Comparison of ENCODE assay signal across 30 cellular contexts in genomic region chr6:136335736-136336362, GRCh38. TPM values are rescaled to one million over a fixed set of nuclear protein-coding genes. Genes with fewer than 3 reads are reported as not detected.
DNase-seq lines count a peak whose midpoint lies in the region; ATAC-seq, FAIRE-seq and TF ChIP-seq lines count a peak whose summit lies in the region.
"Had no signal": no experiment of that assay in that cellular context is flagged by ENCODE, and none has a peak within 500 bp of the region (broad histone marks: within the 10 kb centered on the region; RNA-seq: fewer than 3 reads in every experiment).

No MANE protein-coding gene starts in this region.

- ATAC-seq in A549 (peak; percentile 33 to 36; a peak in 4 of 6 replicates), K562 (peak; percentile 58), heart right ventricle (peak in 5 of 8 donors; percentile 30 to 50 (median 42)), gastrocnemius medialis (no peak), HG03469 (IDR thresholded peaks at IDR 0.05; ENCODE audit: unreplicated experiment) (no peak)
- ATAC-seq: activated naive CD8-positive, alpha-beta T cell treated with anti-CD3 and anti-CD28 coated beads, Interleukin-2, amount 50 U/mL, for 24 hours; left lobe of liver; stimulated activated naive B cell treated with anti-CD40 and anti-IgM and Interleukin-4, amounts not matched to agents 10 μg/mL and 1 μg/mL and 100 μg/mL, for 72 hours had no signal

- H3K79me2 ChIP-seq in K562 (ENCODE audit: control insufficient read depth, insufficient read depth, low read length): no peaks in the 10 kb centered on the region

- H3K9me3 ChIP-seq in A549 (no peaks in the 10 kb centered on the region), K562 (replicated peaks; ENCODE audit: control insufficient read depth, insufficient read depth, low read depth, low read length) (no peaks in the 10 kb centered on the region), heart right ventricle (no peaks in the 10 kb centered on the region), gastrocnemius medialis (no peaks in the 10 kb centered on the region)
- H3K9me3 ChIP-seq: MG63, prostate gland, SK-N-SH, suprapubic skin had no signal

- peak overlapping the region; percentile 58 for H2AFZ ChIP-seq in K562 (ENCODE audit: low read depth, low read length)

- peaks cover 1% of the 10 kb centered on the region for H3K27me3 Mint-ChIP-seq in glutamatergic neuron (ENCODE audit: unreplicated experiment)
- H3K27me3 Mint-ChIP-seq: activated naive CD8-positive, alpha-beta T cell treated with anti-CD3 and anti-CD28 coated beads, Interleukin-2, amount 50 U/mL, for 24 hours; activated T-cell treated with anti-CD3 and anti-CD28 coated beads, Interleukin-2, amount 50 U/mL, for 24 hours; CD4-positive, alpha-beta T cell; stimulated activated naive B cell treated with anti-CD40 and anti-IgM and Interleukin-4, amounts not matched to agents 10 μg/mL and 1 μg/mL and 100 μg/mL, for 72 hours had no signal

- no peaks in the 10 kb centered on the region for H3K4me1 Mint-ChIP-seq in glutamatergic neuron (ENCODE audit: low read depth, unreplicated experiment)
- H3K4me1 Mint-ChIP-seq: activated naive CD8-positive, alpha-beta T cell treated with anti-CD3 and anti-CD28 coated beads, Interleukin-2, amount 50 U/mL, for 24 hours; stimulated activated naive B cell treated with anti-CD40 and anti-IgM and Interleukin-4, amounts not matched to agents 10 μg/mL and 1 μg/mL and 100 μg/mL, for 72 hours had no signal

- H3K4me1 ChIP-seq in A549 (no peaks in the 10 kb centered on the region), K562 (replicated peaks in 1 of 2; ENCODE audit: control insufficient read depth in 2 of 2, insufficient read depth in 2 of 2, low read length in 2 of 2) (peaks cover 11 to 21% of the 10 kb centered on the region in 2 experiments; a peak in 4 of 5 replicates), heart right ventricle (peaks cover 0 to 5% (median 0%) of the 10 kb centered on the region in 9 donors), gastrocnemius medialis (no peaks in the 10 kb centered on the region)
- H3K4me1 ChIP-seq: prostate gland, suprapubic skin had no signal

- no peak for TF ChIP-seq RAD21 in A549 (conservative IDR thresholded peaks at IDR 0.05 in 1 of 2, IDR thresholded peaks at IDR 0.05 in 1 of 2)
- TF ChIP-seq RAD21 in K562 (CRISPR knock-in tag; conservative IDR thresholded peaks at IDR 0.05 in 1 of 2, IDR thresholded peaks at IDR 0.05 in 1 of 2): no peak

- CTCF ChIA-PET in A549 (lab: Yijun Ruan, JAX) (interaction anchor here (1.2 to 2.3 kb wide), 3 partner anchors 12 to 214 kb away, joined by 3 to 7 read pairs (median 5); partner anchors contain the start of gene MAP7), K562 (lab: Yijun Ruan, JAX; ENCODE audit: low intra/inter-chr PET ratio) (no interaction called here)

- DNase-seq in A549 (ENCODE audit: low read depth in 1 of 2, low spot score in 1 of 2): no peak
- DNase-seq in K562 (ENCODE audit: extremely low read depth in 1 of 4, low spot score in 3 of 4): peak in 2 of 4 experiments; percentile 50 to 68
- DNase-seq in heart right ventricle: no peak
- DNase-seq in pons (ENCODE audit: low spot score): peak; percentile 43
- no peak for DNase-seq in activated naive CD4-positive, alpha-beta T cell (lab: John Stamatoyannopoulos, UW)
- no peak for DNase-seq in gastrocnemius medialis
- DNase-seq in glutamatergic neuron: no peak
- DNase-seq: activated CD4-positive, CD25-positive, alpha-beta regulatory T cell; activated effector memory CD4-positive, alpha-beta T cell treated with anti-CD3 and anti-CD28 coated beads, Interleukin-2, amount 50 U/mL, for 16 hours; activated naive CD8-positive, alpha-beta T cell treated with anti-CD3 and anti-CD28 coated beads, Interleukin-2, amount 50 U/mL, for 24 hours; activated T-cell treated with anti-CD3 and anti-CD28 coated beads, Interleukin-2, amount 50 U/mL, for 24 hours; AML-193; CD4-positive, alpha-beta T cell; DND-41; KG1; mesenchymal stem cell; MG63; NCI-H1105; NCI-H1930; NCI-H524; OCI-M1; SK-N-SH; stimulated activated CD4-positive, alpha-beta T cell treated with anti-CD3 and anti-CD28 coated beads, Interleukin-15, amount 100 ng/mL, for 24 hours; stimulated activated naive B cell treated with anti-CD40 and anti-IgM and Interleukin-4, amounts not matched to agents 10 μg/mL and 1 μg/mL and 100 μg/mL, for 72 hours had no signal

- FAIRE-seq in A549 (lab: Jason Lieb, UNC) (no peak), K562 (lab: Jason Lieb, UNC) (peak; percentile 54)
- FAIRE-seq: D721Med, endothelial cell of umbilical vein had no signal

- no peak overlapping the region for H3K27ac Mint-ChIP-seq in glutamatergic neuron (ENCODE audit: unreplicated experiment)
- H3K27ac Mint-ChIP-seq: activated naive CD8-positive, alpha-beta T cell treated with anti-CD3 and anti-CD28 coated beads, Interleukin-2, amount 50 U/mL, for 24 hours; activated T-cell treated with anti-CD3 and anti-CD28 coated beads, Interleukin-2, amount 50 U/mL, for 24 hours; CD4-positive, alpha-beta T cell; stimulated activated naive B cell treated with anti-CD40 and anti-IgM and Interleukin-4, amounts not matched to agents 10 μg/mL and 1 μg/mL and 100 μg/mL, for 72 hours had no signal

- H3K4me3 Mint-ChIP-seq in glutamatergic neuron (ENCODE audit: unreplicated experiment): no peak overlapping the region
- H3K4me3 Mint-ChIP-seq: activated naive CD8-positive, alpha-beta T cell treated with anti-CD3 and anti-CD28 coated beads, Interleukin-2, amount 50 U/mL, for 24 hours; activated T-cell treated with anti-CD3 and anti-CD28 coated beads, Interleukin-2, amount 50 U/mL, for 24 hours; CD4-positive, alpha-beta T cell; stimulated activated naive B cell treated with anti-CD40 and anti-IgM and Interleukin-4, amounts not matched to agents 10 μg/mL and 1 μg/mL and 100 μg/mL, for 72 hours had no signal

- no TSS peak for BruUV-seq in K562 (replicated peaks; lab: Mats Ljungman, UMichigan)

- H3K36me3 Mint-ChIP-seq in glutamatergic neuron (ENCODE audit: unreplicated experiment): no peaks in the 10 kb centered on the region
- H3K36me3 Mint-ChIP-seq: stimulated activated naive B cell treated with anti-CD40 and anti-IgM and Interleukin-4, amounts not matched to agents 10 μg/mL and 1 μg/mL and 100 μg/mL, for 72 hours had no signal

- TF ChIP-seq CTCF in A549 (IDR thresholded peaks at IDR 0.05): no peak
- TF ChIP-seq CTCF in K562 (IDR thresholded peaks at IDR 0.05 in 2 of 3, conservative IDR thresholded peaks at IDR 0.05 in 1 of 3; ENCODE audit: insufficient read depth in 2 of 3, low read depth in 1 of 3, low read length in 3 of 3): no peak
- TF ChIP-seq CTCF in heart right ventricle (IDR thresholded peaks at IDR 0.05): no peak
- TF ChIP-seq CTCF in gastrocnemius medialis (IDR thresholded peaks at IDR 0.05 in 4 of 5, conservative IDR thresholded peaks at IDR 0.05 in 1 of 5): no peak
- TF ChIP-seq CTCF in glutamatergic neuron (IDR thresholded peaks at IDR 0.05; ENCODE audit: partially characterized antibody, unreplicated experiment): no peak

- POLR2A ChIA-PET in A549 (lab: Yijun Ruan, JAX): no interaction called here
- POLR2A ChIA-PET in K562 (lab: Yijun Ruan, JAX): interaction anchor here (0.8 to 2.2 kb wide), 5 partner anchors 12 to 334 kb away, joined by 3 to 9 read pairs (median 5); partner anchors contain the start of gene BCLAF1

- no peak overlapping the region for H3K27ac ChIP-seq in A549
- no peak overlapping the region; the same call in 2 of the 3 replicates for H3K27ac ChIP-seq in K562 (ENCODE audit: extremely low read depth, low read depth, low read length)
- H3K27ac ChIP-seq in heart right ventricle: no peak overlapping the region
- no peak overlapping the region for H3K27ac ChIP-seq in gastrocnemius medialis
- H3K27ac ChIP-seq: prostate gland, suprapubic skin had no signal

- peaks cover 3 to 23% of the 10 kb centered on the region in 2 experiments for H3K27me3 ChIP-seq in K562 (ENCODE audit: control insufficient read depth in 2 of 2, insufficient read depth in 2 of 2, low read length in 2 of 2)
- peaks cover 0 to 6% (median 0%) of the 10 kb centered on the region in 7 donors for H3K27me3 ChIP-seq in heart right ventricle
- H3K27me3 ChIP-seq in gastrocnemius medialis: no peaks in the 10 kb centered on the region
- H3K27me3 ChIP-seq: MG63, suprapubic skin had no signal

- no peaks in the 10 kb centered on the region for H3K9me1 ChIP-seq in K562 (ENCODE audit: control insufficient read depth, insufficient read depth, low read length)

- no peaks in the 10 kb centered on the region for H4K20me1 ChIP-seq in K562 (replicated peaks; ENCODE audit: control insufficient read depth, insufficient read depth, low read length)

- TF ChIP-seq EP300 in A549 (IDR thresholded peaks at IDR 0.05) (no peak), K562 (IDR thresholded peaks at IDR 0.05; ENCODE audit: low read length) (no peak)

- WGBS in A549 (ENCODE audit: missing lambda C conversion rate): 95% methylated on average over 11 of the region's 12 CpGs
- WGBS in K562 (ENCODE audit: insufficient coverage, low coverage, missing lambda C conversion rate): 27% methylated on average over 12 of the region's 12 CpGs
- 74 to 79% methylated on average over 12 of the region's 12 CpGs for WGBS in heart right ventricle, 2 donors

- no peaks in the 10 kb centered on the region for H3K36me3 ChIP-seq in K562 (ENCODE audit: control insufficient read depth, insufficient read depth, low read length)
- H3K36me3 ChIP-seq in heart right ventricle: no peaks in the 10 kb centered on the region
- no peaks in the 10 kb centered on the region for H3K36me3 ChIP-seq in gastrocnemius medialis
- H3K36me3 ChIP-seq: MG63, prostate gland, suprapubic skin had no signal

- in situ Hi-C loops in K562 (cut with MboI): loop anchor here (25.0 kb wide), 1 partner anchor 201 kb away; no protein-coding TSS in a partner anchor
- in situ Hi-C loops in gastrocnemius medialis (cut with MboI; ENCODE audit: low sequenced_read_pairs in 4 of 4): no loop called here

- no peaks in the 10 kb centered on the region for H3K9me3 Mint-ChIP-seq in glutamatergic neuron (ENCODE audit: unreplicated experiment)
- H3K9me3 Mint-ChIP-seq: activated naive CD8-positive, alpha-beta T cell treated with anti-CD3 and anti-CD28 coated beads, Interleukin-2, amount 50 U/mL, for 24 hours; activated T-cell treated with anti-CD3 and anti-CD28 coated beads, Interleukin-2, amount 50 U/mL, for 24 hours; CD4-positive, alpha-beta T cell; stimulated activated naive B cell treated with anti-CD40 and anti-IgM and Interleukin-4, amounts not matched to agents 10 μg/mL and 1 μg/mL and 100 μg/mL, for 72 hours had no signal

- intact Hi-C loops in K562 (cut with micrococcal nuclease) (no loop called here), heart right ventricle (cut with DNase I) (no loop called here), gastrocnemius medialis (cut with DNase I; ENCODE audit: low total_unique reads) (no loop called here)

- peak overlapping the region in 1 of 2 experiments; percentile 3; a peak in 1 of 4 replicates for H3K9ac ChIP-seq in K562 (ENCODE audit: insufficient read depth in 1 of 2, low read depth in 2 of 2, low read length in 2 of 2)
- H3K9ac ChIP-seq: SK-N-SH had no signal

- TF ChIP-seq POLR2A in A549 (IDR thresholded peaks at IDR 0.05; ENCODE audit: low read length) (no peak), K562 (conservative IDR thresholded peaks at IDR 0.05) (no peak), gastrocnemius medialis (IDR thresholded peaks at IDR 0.05) (no peak)

- H3K4me2 ChIP-seq in A549: no peak overlapping the region
- H3K4me2 ChIP-seq in K562 (ENCODE audit: insufficient read depth, low read length): peak overlapping the region; percentile 57
- H3K4me2 ChIP-seq: SK-N-SH had no signal

- no peak overlapping the region for H3K4me3 ChIP-seq in A549
- no peak overlapping the region for H3K4me3 ChIP-seq in K562
- no peak overlapping the region for H3K4me3 ChIP-seq in heart right ventricle
- no peak overlapping the region for H3K4me3 ChIP-seq in gastrocnemius medialis
- H3K4me3 ChIP-seq: MG63, prostate gland, suprapubic skin had no signal

RNA-seq across cellular contexts. Expression of gene BCLAF1, which starts 46.2 kb away (rescaled TPM):
- polyA plus RNA-seq in A549 (2011; rRNA removed) (88.4 and 122 TPM in 2 replicates), A549 (2017; fragmentation: RNase III; extraction: RNeasy Plus Mini Kit Qiagen cat#74134 plus additional on column Dnase treatment) (96.0 to 106 TPM (median 98.3 TPM) in 3 replicates), K562 (2011; rRNA removed) (96.1 and 102 TPM in 2 replicates), K562 (2014; fragmentation: Illumina TruSeq; extraction: Trizol) (165 and 195 TPM in 2 replicates), K562 (2014; fragmentation: Nextera tagmentation; extraction: Ambion mirVana) (10 to 100 TPM; 65.4 to 87.3 TPM), K562 (2014; rRNA removed) (93.8 and 116 TPM in 2 replicates), heart right ventricle (10 to 100 TPM; 13.1 to 19.7 TPM)
- polyA plus RNA-seq in A549 (2012; cell fraction: cytosol; rRNA removed): 13.4 and 14.5 TPM in 2 replicates
- polyA plus RNA-seq in A549 (2012; cell fraction: nucleus; rRNA removed): 13.4 and 13.8 TPM in 2 replicates
- 66.5 and 73.8 TPM in 2 replicates for polyA minus RNA-seq in A549 (2011; rRNA and poly(A)+ RNA removed)
- 137 and 633 TPM in 2 replicates for total RNA-seq in K562 (2011; cell fraction: chromatin; rRNA removed; ENCODE audit: low replicate concordance)
- total RNA-seq in K562 (2011; cell fraction: nucleolus; rRNA removed): 47.0 and 65.4 TPM in 2 replicates
- 148 and 223 TPM in 2 replicates for total RNA-seq in K562 (2011; cell fraction: nucleoplasm; rRNA removed)
- total RNA-seq in K562 (2014; rRNA removed) (182 and 286 TPM in 2 replicates), K562 (2014; rRNA removed; fragmentation: Illumina TruSeq; extraction: Trizol) (206 and 262 TPM in 2 replicates), K562 (2015; rRNA removed; fragmentation: Illumina TruSeq; extraction: Trizol) (253 and 263 TPM in 2 replicates), K562 (2021) (144 and 165 TPM in 2 replicates), heart right ventricle (100 to 1,000 TPM in 2 of 10 donors, 10 to 100 TPM in 8; 62.8 to 102 (median 94.1) TPM), gastrocnemius medialis (10 to 100 TPM; 27.3 to 83.0 (median 61.8) TPM), glutamatergic neuron (ENCODE audit: unreplicated experiment) (179 TPM)
- polyA plus RNA-seq in K562 (2011; cell fraction: cytosol; rRNA removed): 23.3 and 33.3 TPM in 2 replicates
- 105 and 150 TPM in 2 replicates for polyA plus RNA-seq in K562 (2011; cell fraction: nucleus; rRNA removed)
- polyA plus RNA-seq in K562 (2012): 53.6 and 80.8 TPM in 2 replicates
- polyA minus RNA-seq in K562 (2011; rRNA and poly(A)+ RNA removed): 302 and 350 TPM in 2 replicates
- 82.9 and 149 TPM in 2 replicates for polyA minus RNA-seq in K562 (2011; cell fraction: cytosol; rRNA and poly(A)+ RNA removed)
- 169 and 344 TPM in 2 replicates for polyA minus RNA-seq in K562 (2011; cell fraction: nucleus; rRNA and poly(A)+ RNA removed)

Comparison
In these comparisons a context has a peak if more than half of its experiments do, and no peak if none do; other contexts are left out.
1. ATAC-seq: peak in A549 (2 of 2), K562 (single experiment) and heart right ventricle (5 of 8); none in gastrocnemius medialis (0 of 2) and HG03469 (single experiment).